In genomic region chr22:44913198-44913983, GRCh38 we compare ENCODE assay signal across 17 cellular contexts.
DNase-seq lines count a peak whose midpoint lies in the region; ATAC-seq, FAIRE-seq and TF ChIP-seq lines count a peak whose summit lies in the region.
"Had no signal": no experiment of that assay in that cellular context is flagged by ENCODE, and none has a peak within 500 bp of the region (broad histone marks: within the 10 kb centered on the region; RNA-seq: fewer than 3 reads in every experiment).

No MANE protein-coding gene starts in this region.

- TF ChIP-seq CTCF in GM12864 (IDR thresholded peaks at IDR 0.05; ENCODE audit: low read depth, low read length, missing control alignments) (peak; percentile 16), K562 (IDR thresholded peaks at IDR 0.05 in 2 of 3, conservative IDR thresholded peaks at IDR 0.05 in 1 of 3; ENCODE audit: insufficient read depth in 2 of 3, low read depth in 1 of 3, low read length in 3 of 3) (no peak)

- H3K4me2 ChIP-seq in K562 (ENCODE audit: insufficient read depth, low read length), result no peak overlapping the region

- H3K36me3 Mint-ChIP-seq in activated T-cell treated with anti-CD3 and anti-CD28 coated beads, Interleukin-2, amount 50 U/mL, for 72 hours (ENCODE audit: insufficient read depth in 2 of 2), result no peaks in the 10 kb centered on the region

- no peaks in the 10 kb centered on the region for H3K4me1 Mint-ChIP-seq in activated T-cell treated with anti-CD3 and anti-CD28 coated beads, Interleukin-2, amount 50 U/mL, for 72 hours (ENCODE audit: low read depth)
- H3K4me1 Mint-ChIP-seq: CD4-positive, alpha-beta memory T cell had no signal

- H4K20me1 ChIP-seq in K562 (replicated peaks; ENCODE audit: control insufficient read depth, insufficient read depth, low read length), result no peaks in the 10 kb centered on the region

- H3K27me3 Mint-ChIP-seq in activated T-cell treated with anti-CD3 and anti-CD28 coated beads, Interleukin-2, amount 50 U/mL, for 72 hours (ENCODE audit: low read depth), result peaks cover 7% of the 10 kb centered on the region

- TF ChIP-seq EP300 in K562 (IDR thresholded peaks at IDR 0.05; ENCODE audit: low read length), result no peak

- no peaks in the 10 kb centered on the region; a peak in 1 of 5 replicates for H3K4me1 ChIP-seq in K562 (replicated peaks in 1 of 2; ENCODE audit: control insufficient read depth in 2 of 2, insufficient read depth in 2 of 2, low read length in 2 of 2)

- H3K9me1 ChIP-seq in K562 (ENCODE audit: control insufficient read depth, insufficient read depth, low read length), result no peaks in the 10 kb centered on the region

- H3K9me3 Mint-ChIP-seq in activated T-cell treated with anti-CD3 and anti-CD28 coated beads, Interleukin-2, amount 50 U/mL, for 72 hours, result peaks cover 7 to 8% of the 10 kb centered on the region in 2 donors

- no peak overlapping the region for H3K4me3 ChIP-seq in GM12864 (ENCODE audit: low read depth, low read length)
- H3K4me3 ChIP-seq in K562, result no peak overlapping the region

- H3K9ac ChIP-seq in K562 (ENCODE audit: insufficient read depth in 1 of 2, low read depth in 2 of 2, low read length in 2 of 2), result no peak overlapping the region

- ATAC-seq in K562 (0 out of 3 replicates have a peak, but pooled peaks have one; percentile 27), HG03159 (IDR thresholded peaks at IDR 0.05; ENCODE audit: unreplicated experiment) (no peak)
- ATAC-seq in activated T-cell treated with anti-CD3 and anti-CD28 coated beads, Interleukin-2, amount 50 U/mL, for 72 hours (replicated peaks in 1 of 2), result no peak

- H3K27ac ChIP-seq in K562 (ENCODE audit: extremely low read depth, low read depth, low read length), result no peak overlapping the region

- under 1% methylated on average over 17 of the region's 24 CpGs for WGBS in K562 (ENCODE audit: insufficient coverage, low coverage, missing lambda C conversion rate)

- no peak for FAIRE-seq in K562 (lab: Jason Lieb, UNC)
- FAIRE-seq: RCC 7860 had no signal

- no TSS peak for BruUV-seq in K562 (replicated peaks; lab: Mats Ljungman, UMichigan)

- H3K9me3 ChIP-seq in K562 (replicated peaks; ENCODE audit: control insufficient read depth, insufficient read depth, low read depth, low read length), result no peaks in the 10 kb centered on the region

- POLR2A ChIA-PET in K562 (lab: Yijun Ruan, JAX), result no interaction called here

- no peak for DNase-seq in GM12864 (ENCODE audit: low read depth)
- no peak for DNase-seq in K562 (ENCODE audit: extremely low read depth in 1 of 4, low spot score in 3 of 4)
- peak; percentile 41 for DNase-seq in islet precursor cell
- peak; percentile 77 for DNase-seq in posterior vena cava (ENCODE audit: low spot score)
- no peak for DNase-seq in cerebellum (ENCODE audit: low spot score)
- no peak for DNase-seq in activated T-cell treated with anti-CD3 and anti-CD28 coated beads, Interleukin-2, amount 50 U/mL, for 72 hours
- DNase-seq in inferior parietal cortex (ENCODE audit: extremely low spot score), result no peak
- DNase-seq: CD4-positive, alpha-beta memory T cell; DND-41; GF-D8; IMR-90; NCI-H187 treated with DMSO at 0.1 percent for 48 hours; NCI-H2171; NCI-H446 treated with DMSO at 0.1 percent for 48 hours; SHP77 had no signal

- CTCF ChIA-PET in K562 (lab: Yijun Ruan, JAX; ENCODE audit: low intra/inter-chr PET ratio), result no interaction called here

- no peak for TF ChIP-seq RAD21 in K562 (CRISPR knock-in tag; conservative IDR thresholded peaks at IDR 0.05 in 1 of 2, IDR thresholded peaks at IDR 0.05 in 1 of 2)

- no peak overlapping the region for H3K4me3 Mint-ChIP-seq in activated T-cell treated with anti-CD3 and anti-CD28 coated beads, Interleukin-2, amount 50 U/mL, for 72 hours
- H3K4me3 Mint-ChIP-seq: CD4-positive, alpha-beta memory T cell had no signal

- H2AFZ ChIP-seq in K562 (ENCODE audit: low read depth, low read length), result no peak overlapping the region

- in situ Hi-C loops in K562 (cut with MboI), result no loop called here

- TF ChIP-seq POLR2A in K562 (conservative IDR thresholded peaks at IDR 0.05), result no peak

- H3K36me3 ChIP-seq in K562 (ENCODE audit: control insufficient read depth, insufficient read depth, low read length), result no peaks in the 10 kb centered on the region

- H3K79me2 ChIP-seq in K562 (ENCODE audit: control insufficient read depth, insufficient read depth, low read length), result no peaks in the 10 kb centered on the region

- peaks cover 2 to 39% of the 10 kb centered on the region in 2 experiments; a peak in 3 of 5 replicates for H3K27me3 ChIP-seq in K562 (ENCODE audit: control insufficient read depth in 2 of 2, insufficient read depth in 2 of 2, low read length in 2 of 2)

- intact Hi-C loops in K562 (cut with micrococcal nuclease), result no loop called here
- intact Hi-C loops in posterior vena cava (cut with DNase I), result no loop called here

- H3K27ac Mint-ChIP-seq in activated T-cell treated with anti-CD3 and anti-CD28 coated beads, Interleukin-2, amount 50 U/mL, for 72 hours, result no peak overlapping the region
- H3K27ac Mint-ChIP-seq: CD4-positive, alpha-beta memory T cell had no signal

TF ChIP-seq in K562, 482 proteins besides CTCF, POLR2A, EP300 and RAD21:
- TF ChIP-seq SAFB2 (IDR thresholded peaks at IDR 0.05; ENCODE audit: borderline replicate concordance, low read depth, low read length, severe bottlenecking) (no peak), ARID4B (CRISPR knock-in tag; IDR thresholded peaks at IDR 0.05) (no peak), HDGF (IDR thresholded peaks at IDR 0.05) (no peak), ZNF584 (CRISPR knock-in tag; IDR thresholded peaks at IDR 0.05; ENCODE audit: low read depth) (no peak), ZBTB1 (CRISPR knock-in tag; IDR thresholded peaks at IDR 0.05; ENCODE audit: borderline replicate concordance, low read depth) (no peak), MCM2 (IDR thresholded peaks at IDR 0.05; ENCODE audit: low read depth) (no peak), CGGBP1 (CRISPR knock-in tag; IDR thresholded peaks at IDR 0.05) (no peak)
TF ChIP-seq in K562: peak in this region for 0.

Comparison
In these comparisons a context has a peak if more than half of its experiments do, and no peak if none do; other contexts are left out.
1. DNase-seq: peak in islet precursor cell (single experiment) and posterior vena cava (single experiment); none in GM12864 (single experiment), K562 (0 of 4), cerebellum (single experiment), activated T-cell treated with anti-CD3 and anti-CD28 coated beads, Interleukin-2, amount 50 U/mL, for 72 hours (0 of 2) and inferior parietal cortex (single experiment).